Comparison of ENCODE assay signal across 18 cellular contexts in genomic region chr19:49861541-49862410, GRCh38. TPM values are rescaled to one million over a fixed set of nuclear protein-coding genes. Genes with fewer than 3 reads are reported as not detected.
DNase-seq lines count a peak whose midpoint lies in the region; ATAC-seq and TF ChIP-seq lines count a peak whose summit lies in the region.
"Had no signal": no experiment of that assay in that cellular context is flagged by ENCODE, and none has a peak within 500 bp of the region (broad histone marks: within the 10 kb centered on the region; RNA-seq: fewer than 3 reads in every experiment).

No MANE protein-coding gene starts in this region.

- ATAC-seq in gastroesophageal sphincter (no peak), psoas muscle (no peak), HG02610 (IDR thresholded peaks at IDR 0.05; ENCODE audit: unreplicated experiment) (no peak)
- ATAC-seq: naive thymus-derived CD4-positive, alpha-beta T cell had no signal

- no peaks in the 10 kb centered on the region for H3K9me3 ChIP-seq in HEK293 (ENCODE audit: control insufficient read depth, insufficient read depth, low read depth, low read length)
- no peaks in the 10 kb centered on the region for H3K9me3 ChIP-seq in gastroesophageal sphincter
- no peaks in the 10 kb centered on the region for H3K9me3 ChIP-seq in psoas muscle
- H3K9me3 ChIP-seq: tibial artery had no signal

- POLR2A ChIA-PET in HEK293 (lab: Yijun Ruan, JAX), result interaction anchor here (0.6 to 8.2 kb wide), 5 partner anchors 10 to 137 kb away, joined by 3 to 128 read pairs (median 4); partner anchors contain the start of genes AKT1S1, PTOV1 and TBC1D17

- CTCF ChIA-PET in HEK293 (lab: Yijun Ruan, JAX), result no interaction called here

- TF ChIP-seq CTCF in HEK293 (tag by site-specific recombination; IDR thresholded peaks at IDR 0.05) (no peak), gastroesophageal sphincter (IDR thresholded peaks at IDR 0.05) (no peak), psoas muscle (IDR thresholded peaks at IDR 0.05) (no peak)

- H3K4me3 ChIP-seq in HEK293 (ENCODE audit: low read depth, low read length), result no peak overlapping the region
- no peak overlapping the region for H3K4me3 ChIP-seq in gastroesophageal sphincter
- no peak overlapping the region for H3K4me3 ChIP-seq in psoas muscle
- H3K4me3 ChIP-seq: tibial artery had no signal

- no peak for TF ChIP-seq EP300 in gastroesophageal sphincter (IDR thresholded peaks at IDR 0.05)

- H3K27ac ChIP-seq in HEK293 (ENCODE audit: extremely low read depth, low read depth, low read length) (no peak overlapping the region), gastroesophageal sphincter (peak overlapping the region in 3 of 4 donors; percentile 49 to 73 (median 68)), psoas muscle (peak overlapping the region; percentile 16)
- H3K27ac ChIP-seq: KMS-11 had no signal

- H3K27me3 ChIP-seq in gastroesophageal sphincter (no peaks in the 10 kb centered on the region), psoas muscle (ENCODE audit: insufficient read depth in 3 of 3, low read length in 2 of 3) (no peaks in the 10 kb centered on the region)
- H3K27me3 ChIP-seq: tibial artery had no signal

- intact Hi-C loops in psoas muscle (cut with DNase I), result no loop called here

- TF ChIP-seq POLR2A in gastroesophageal sphincter (IDR thresholded peaks at IDR 0.05), result no peak

- 80 to 84% methylated on average over 8 to 14 of the region's 62 CpGs for WGBS in gastroesophageal sphincter (ENCODE audit: low coverage in 1 of 2), 2 donors
- 77 to 84% (median 78%) methylated on average over 58 to 62 of the region's 62 CpGs for WGBS in psoas muscle, 3 donors

- H3K4me1 ChIP-seq in HEK293 (ENCODE audit: control insufficient read depth, insufficient read depth, low read length) (peaks cover 23% of the 10 kb centered on the region), gastroesophageal sphincter (peaks cover 0 to 56% (median 15%) of the 10 kb centered on the region in 3 donors), psoas muscle (peaks cover 19% of the 10 kb centered on the region)

- peak; percentile 34 to 75 (median 40) for DNase-seq in NCI-H1417 (lab: John Stamatoyannopoulos, UW)
- no peak for DNase-seq in NCI-H1417 treated with DMSO at 0.1 percent for 48 hours (lab: John Stamatoyannopoulos, UW)
- peak in 1 of 2 donors; percentile 56 for DNase-seq in psoas muscle
- DNase-seq in activated T-cell treated with anti-CD3 and anti-CD28 coated beads, Interleukin-2, amount 50 U/mL, for 48 hours, result no peak
- no peak for DNase-seq in stimulated activated CD4-positive, alpha-beta T cell treated with anti-CD3 and anti-CD28 coated beads, Interleukin-12 subunit alpha, Interleukin-12 subunit beta, amount 100 ng/mL, for 4 hours
- DNase-seq: activated CD4-positive, alpha-beta T cell treated with anti-CD3 and anti-CD28 coated beads, Interleukin-2, amount 50 U/mL, for 1 hour; activated T-cell treated with anti-CD3 and anti-CD28 coated beads, Interleukin-2, amount 50 U/mL, for 1 hour; naive thymus-derived CD4-positive, alpha-beta T cell; NCI-H1105; SIG-M5; stimulated activated CD4-positive, alpha-beta T cell treated with anti-CD3 and anti-CD28 coated beads, Interleukin-4, amount 100 ng/mL, for 1 hour; stimulated activated CD8-positive, alpha-beta memory T cell treated with anti-CD3 and anti-CD28 coated beads, Interleukin-4, amount 100 ng/mL, for 48 hours; T-helper 9 cell; tibial artery had no signal

- H3K36me3 ChIP-seq in HEK293 (ENCODE audit: control insufficient read depth in 2 of 2, insufficient read depth in 1 of 2, low read length in 2 of 2) (peaks cover 21 to 78% of the 10 kb centered on the region in 2 experiments), gastroesophageal sphincter (peaks cover 0 to 78% of the 10 kb centered on the region in 2 donors), psoas muscle (ENCODE audit: insufficient read depth in 1 of 2, low read depth in 1 of 2) (peaks cover 4 to 77% of the 10 kb centered on the region in 2 donors)

TF ChIP-seq in HEK293, 187 proteins besides CTCF, POLR2A, EP300 and RAD21:
- TF ChIP-seq GLIS1 (tag by site-specific recombination; IDR thresholded peaks at IDR 0.05) (peak; percentile 29; the same call in 1 of the 2 replicates), ZNF48 (tag by site-specific recombination; IDR thresholded peaks at IDR 0.05) (no peak), ZNF629 (tag by site-specific recombination; IDR thresholded peaks at IDR 0.05) (no peak), ELK4 (IDR thresholded peaks at IDR 0.05; ENCODE audit: borderline replicate concordance, low read depth, low read length) (no peak), ZSCAN23 (tag by site-specific recombination; IDR thresholded peaks at IDR 0.05) (no peak), ZNF140 (tag by site-specific recombination; IDR thresholded peaks at IDR 0.05) (no peak), FEZF1 (tag by site-specific recombination; IDR thresholded peaks at IDR 0.05) (no peak), MEIS1 (CRISPR knock-in tag; IDR thresholded peaks at IDR 0.05; ENCODE audit: borderline replicate concordance) (no peak), ZNF19 (tag by site-specific recombination; IDR thresholded peaks at IDR 0.05; ENCODE audit: low read depth) (no peak), ZNF174 (tag by site-specific recombination; IDR thresholded peaks at IDR 0.05) (no peak), ZNF394 (tag by site-specific recombination; IDR thresholded peaks at IDR 0.05; ENCODE audit: borderline replicate concordance) (no peak), ZNF530 (tag by site-specific recombination; IDR thresholded peaks at IDR 0.05; ENCODE audit: low read depth) (no peak), KLF8 (tag by site-specific recombination; IDR thresholded peaks at IDR 0.05) (peak; percentile 11; the same call in 1 of the 2 replicates), ZNF701 (tag by site-specific recombination; IDR thresholded peaks at IDR 0.05) (no peak)

RNA-seq across cellular contexts. Expression of gene PNKP, which starts 5.6 kb away (rescaled TPM):
- total RNA-seq in gastroesophageal sphincter (10 to 100 TPM; 12.5 to 64.3 (median 29.4) TPM), psoas muscle (10 to 100 TPM; 20.6 to 28.2 (median 23.9) TPM)
- polyA plus RNA-seq in psoas muscle, result 10 to 100 TPM; 16.7 to 31.9 (median 18.2) TPM

RNA-seq across cellular contexts. Expression of gene PTOV1, which starts 10.8 kb away (rescaled TPM):
- total RNA-seq in gastroesophageal sphincter (10 to 100 TPM; 52.9 to 89.1 (median 60.0) TPM), psoas muscle (100 to 1,000 TPM in 3 of 4 donors, 10 to 100 TPM in 1; 93.2 to 189 (median 151) TPM)
- 100 to 1,000 TPM in 2 of 3 donors, 10 to 100 TPM in 1; 72.1 to 122 (median 106) TPM for polyA plus RNA-seq in psoas muscle

RNA-seq across cellular contexts. Expression of gene AKT1S1, which starts 15.4 kb away (rescaled TPM):
- 10 to 100 TPM; 14.4 to 24.6 (median 19.7) TPM for total RNA-seq in gastroesophageal sphincter
- total RNA-seq in psoas muscle, result 10 to 100 TPM; 56.0 to 82.8 (median 57.2) TPM
- polyA plus RNA-seq in psoas muscle, result 100 to 1,000 TPM in 1 of 3 donors, 10 to 100 TPM in 2; 48.0 to 103 (median 76.0) TPM

RNA-seq across cellular contexts. Expression of gene TBC1D17, which starts 15.7 kb away (rescaled TPM):
- total RNA-seq in gastroesophageal sphincter, result 10 to 100 TPM; 25.1 to 41.9 (median 37.3) TPM
- total RNA-seq in psoas muscle, result 100 to 1,000 TPM in 2 of 4 donors, 10 to 100 TPM in 2; 81.8 to 107 (median 94.8) TPM
- 10 to 100 TPM; 36.3 to 62.0 (median 52.6) TPM for polyA plus RNA-seq in psoas muscle

RNA-seq across cellular contexts. Expression of gene IL4I1, which starts 34.9 kb away (rescaled TPM):
- total RNA-seq in gastroesophageal sphincter (1 to 10 TPM in 1 of 4 donors, under 1 TPM in 1, not detected in 2; 0.39 to 1.2 TPM), psoas muscle (1 to 10 TPM in 1 of 4 donors, under 1 TPM in 3; 0.21 to 3.3 (median 0.46) TPM)
- polyA plus RNA-seq in psoas muscle, result under 1 TPM; 0.05 to 0.46 (median 0.27) TPM
- polyA plus RNA-seq: naive thymus-derived CD4-positive, alpha-beta T cell had no signal

Comparison
In these comparisons a context has a peak if more than half of its experiments do, and no peak if none do; other contexts are left out.
1. DNase-seq: peak in NCI-H1417 (3 of 3); none in NCI-H1417 treated with DMSO at 0.1 percent for 48 hours (single experiment), activated T-cell treated with anti-CD3 and anti-CD28 coated beads, Interleukin-2, amount 50 U/mL, for 48 hours (0 of 2) and stimulated activated CD4-positive, alpha-beta T cell treated with anti-CD3 and anti-CD28 coated beads, Interleukin-12 subunit alpha, Interleukin-12 subunit beta, amount 100 ng/mL, for 4 hours (single experiment).